ENCODE assay signal across 9 cellular contexts in the genomic region with DNA sequence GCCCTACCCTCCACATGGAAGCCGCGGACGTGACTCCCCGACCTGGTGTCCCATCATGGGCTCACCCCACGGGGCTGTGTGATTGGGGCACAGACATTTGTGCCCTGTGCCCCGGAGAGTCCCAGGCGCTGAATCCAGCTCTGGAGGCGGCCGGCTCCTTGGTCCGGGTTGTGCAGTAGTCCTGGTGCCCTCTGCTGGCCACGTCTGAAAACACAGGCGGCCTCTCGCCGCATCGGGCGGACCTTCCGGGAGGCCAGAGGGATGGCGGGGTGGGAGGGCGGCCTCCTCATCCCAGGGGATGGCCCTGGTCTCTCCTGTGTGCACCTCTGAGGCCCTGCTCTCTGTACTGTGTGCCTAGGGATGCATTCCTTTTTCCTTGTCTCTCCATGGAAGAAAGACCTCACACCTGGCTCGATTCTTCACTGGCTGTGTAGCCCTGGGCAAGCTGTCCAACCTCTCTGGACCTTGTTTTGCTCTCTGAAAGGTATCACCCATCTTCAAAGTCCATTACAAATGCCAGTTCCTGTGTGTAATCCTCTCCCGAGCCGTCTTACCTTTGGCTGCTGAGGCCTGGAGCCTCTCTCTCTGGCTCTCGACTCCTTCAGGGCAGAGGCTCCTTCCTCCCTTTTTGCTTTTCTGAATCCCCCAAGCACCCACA. TPM values are rescaled to one million over a fixed set of nuclear protein-coding genes. Genes with fewer than 3 reads are reported as not detected.
DNase-seq lines count a peak whose midpoint lies in the region; ATAC-seq, FAIRE-seq and TF ChIP-seq lines count a peak whose summit lies in the region.
"Had no signal": no experiment of that assay in that cellular context is flagged by ENCODE, and none has a peak within 500 bp of the region (broad histone marks: within the 10 kb centered on the region; RNA-seq: fewer than 3 reads in every experiment).

No MANE protein-coding gene starts in this region.

- peak; percentile 90 for TF ChIP-seq CTCF in A673 (conservative IDR thresholded peaks at IDR 0.05; ENCODE audit: low read depth, low read length)
- peak; percentile 68 to 93 for TF ChIP-seq CTCF in endothelial cell of umbilical vein (IDR thresholded peaks at IDR 0.05; ENCODE audit: extremely low read depth in 1 of 2, insufficient read depth in 1 of 2, low read depth in 1 of 2, low read length in 2 of 2)
- TF ChIP-seq CTCF in mesothelial cell of epicardium (IDR thresholded peaks at IDR 0.05; ENCODE audit: unreplicated experiment) = peak; percentile 88

- TF ChIP-seq POLR2A in GM12891 (IDR thresholded peaks at IDR 0.05; ENCODE audit: low read depth, low read length) (no peak), endothelial cell of umbilical vein (IDR thresholded peaks at IDR 0.05; ENCODE audit: low read depth, low read length) (no peak)

- FAIRE-seq in GM12891 (lab: Jason Lieb, UNC) (peak; percentile 69), endothelial cell of umbilical vein (lab: Jason Lieb, UNC) (peak; percentile 63)

- H3K4me2 ChIP-seq in endothelial cell of umbilical vein (ENCODE audit: insufficient read depth, low read length) = no peak overlapping the region

- H3K4me1 Mint-ChIP-seq in activated CD4-positive, alpha-beta T cell treated with anti-CD3 and anti-CD28 coated beads, Interleukin-2, amount 10 ng/mL, durations not matched to agents 24 days and 14 days = no peaks in the 10 kb centered on the region
- peaks cover 19% of the 10 kb centered on the region for H3K4me1 Mint-ChIP-seq in mesothelial cell of epicardium

- H3K9me3 ChIP-seq in A673 (ENCODE audit: low read depth, low read length, poor library complexity, severe bottlenecking) = no peaks in the 10 kb centered on the region
- H3K9me3 ChIP-seq in endothelial cell of umbilical vein (replicated peaks; ENCODE audit: control insufficient read depth, insufficient read depth, low read length) = no peaks in the 10 kb centered on the region

- dilution Hi-C loops in endothelial cell of umbilical vein (cut with MboI; ENCODE audit: extremely low pct_ligation_motif_present, low sequenced_read_pairs) = no loop called here

- H3K9me3 Mint-ChIP-seq in activated CD4-positive, alpha-beta T cell treated with anti-CD3 and anti-CD28 coated beads, Interleukin-2, amount 10 ng/mL, durations not matched to agents 24 days and 14 days = no peaks in the 10 kb centered on the region
- no peaks in the 10 kb centered on the region for H3K9me3 Mint-ChIP-seq in mesothelial cell of epicardium
- H3K9me3 Mint-ChIP-seq: naive thymus-derived CD8-positive, alpha-beta T cell had no signal

- H3K4me1 ChIP-seq in A673 (ENCODE audit: insufficient read depth, low read length, poor library complexity, severe bottlenecking) (no peaks in the 10 kb centered on the region), endothelial cell of umbilical vein (ENCODE audit: control insufficient read depth, extremely low read depth, insufficient read depth, low read length) (no peaks in the 10 kb centered on the region)

- H2AFZ ChIP-seq in endothelial cell of umbilical vein (ENCODE audit: low read depth, low read length) = no peak overlapping the region

- H3K36me3 Mint-ChIP-seq in activated CD4-positive, alpha-beta T cell treated with anti-CD3 and anti-CD28 coated beads, Interleukin-2, amount 10 ng/mL, durations not matched to agents 24 days and 14 days (ENCODE audit: low read depth) = no peaks in the 10 kb centered on the region
- no peaks in the 10 kb centered on the region for H3K36me3 Mint-ChIP-seq in mesothelial cell of epicardium
- H3K36me3 Mint-ChIP-seq: naive thymus-derived CD8-positive, alpha-beta T cell had no signal

- H3K27me3 ChIP-seq in A673 (replicated peaks; ENCODE audit: insufficient read depth, low read depth, low read length, poor library complexity) (peaks cover 100% of the 10 kb centered on the region), endothelial cell of umbilical vein (ENCODE audit: control insufficient read depth in 2 of 2, insufficient read depth in 2 of 2, low read length in 2 of 2) (peaks cover 7 to 8% of the 10 kb centered on the region in 2 experiments)

- no peaks in the 10 kb centered on the region for H3K79me2 ChIP-seq in endothelial cell of umbilical vein (ENCODE audit: control insufficient read depth, insufficient read depth, low read length)

- H3K9me1 ChIP-seq in endothelial cell of umbilical vein (replicated peaks; ENCODE audit: control insufficient read depth, extremely low read depth, insufficient read depth, low read length) = no peaks in the 10 kb centered on the region

- no peak overlapping the region for H3K27ac ChIP-seq in A673 (ENCODE audit: low read depth, low read length, poor library complexity, severe bottlenecking)
- H3K27ac ChIP-seq in endothelial cell of umbilical vein (ENCODE audit: insufficient read depth, low read depth, low read length) = no peak overlapping the region
- H3K27ac ChIP-seq in substantia nigra (ENCODE audit: low read depth, low read length, poor library complexity, severe bottlenecking) = no peak overlapping the region

- no peaks in the 10 kb centered on the region for H4K20me1 ChIP-seq in endothelial cell of umbilical vein (replicated peaks; ENCODE audit: control insufficient read depth, extremely low read depth, insufficient read depth, low read length)

- H3K27me3 Mint-ChIP-seq in activated CD4-positive, alpha-beta T cell treated with anti-CD3 and anti-CD28 coated beads, Interleukin-2, amount 10 ng/mL, durations not matched to agents 24 days and 14 days = peaks cover 8% of the 10 kb centered on the region
- H3K27me3 Mint-ChIP-seq in mesothelial cell of epicardium (ENCODE audit: low read depth) = peaks cover 84% of the 10 kb centered on the region

- no peak overlapping the region for H3K9ac ChIP-seq in endothelial cell of umbilical vein (replicated peaks; ENCODE audit: extremely low read depth, insufficient read depth, low read length)

- no peak overlapping the region for H3K27ac Mint-ChIP-seq in activated CD4-positive, alpha-beta T cell treated with anti-CD3 and anti-CD28 coated beads, Interleukin-2, amount 10 ng/mL, durations not matched to agents 24 days and 14 days
- no peak overlapping the region for H3K27ac Mint-ChIP-seq in mesothelial cell of epicardium
- H3K27ac Mint-ChIP-seq: naive thymus-derived CD8-positive, alpha-beta T cell had no signal

- no TSS peak for BruUV-seq in A673 (replicated peaks; lab: Mats Ljungman, UMichigan)
- BruUV-seq in endothelial cell of umbilical vein (replicated peaks; lab: Mats Ljungman, UMichigan) = no TSS peak

- CTCF ChIA-PET in A673 (lab: Charles Lee) (interaction anchor here (0.7 kb wide), 1 partner anchor 454 kb away, joined by 3 read pairs; no protein-coding TSS in a partner anchor), endothelial cell of umbilical vein (lab: Charles Lee) (interaction anchor here (0.7 to 3.8 kb wide), 13 partner anchors 9 to 596 kb away, joined by 3 to 43 read pairs (median 4); no protein-coding TSS in a partner anchor)

- POLR2A ChIA-PET in A673 (lab: Charles Lee; ENCODE audit: low non-redundant PET) = no interaction called here
- POLR2A ChIA-PET in endothelial cell of umbilical vein (lab: Charles Lee) = no interaction called here

- H3K4me3 Mint-ChIP-seq in activated CD4-positive, alpha-beta T cell treated with anti-CD3 and anti-CD28 coated beads, Interleukin-2, amount 10 ng/mL, durations not matched to agents 24 days and 14 days = no peak overlapping the region
- no peak overlapping the region for H3K4me3 Mint-ChIP-seq in mesothelial cell of epicardium
- H3K4me3 Mint-ChIP-seq: naive thymus-derived CD8-positive, alpha-beta T cell had no signal

- ATAC-seq in HG02852 (IDR thresholded peaks at IDR 0.05; ENCODE audit: unreplicated experiment) = peak; percentile 76
- ATAC-seq: naive thymus-derived CD8-positive, alpha-beta T cell had no signal

- intact Hi-C loops in A673 (cut with micrococcal nuclease; ENCODE audit: unreplicated experiment) (loop anchor here (5.0 to 10.0 kb wide), 4 partner anchors 93 to 596 kb away; no protein-coding TSS in a partner anchor), endothelial cell of umbilical vein (cut with micrococcal nuclease) (loop anchor here (1.0 to 2.0 kb wide), 4 partner anchors 93 to 596 kb away; no protein-coding TSS in a partner anchor)
- intact Hi-C loops in activated CD4-positive, alpha-beta T cell treated with anti-CD3 and anti-CD28 coated beads, Interleukin-2, amount 10 ng/mL, durations not matched to agents 24 days and 14 days (cut with micrococcal nuclease) = loop anchor here (2.0 to 10.0 kb wide), 2 partner anchors 151 to 593 kb away; no protein-coding TSS in a partner anchor

- H3K36me3 ChIP-seq in A673 (ENCODE audit: insufficient read depth, low read length, poor library complexity, severe bottlenecking) (no peaks in the 10 kb centered on the region), endothelial cell of umbilical vein (ENCODE audit: control insufficient read depth in 2 of 2, extremely low read depth in 1 of 2, insufficient read depth in 2 of 2, low read length in 2 of 2) (no peaks in the 10 kb centered on the region)

- DNase-seq in A673 (ENCODE audit: low spot score) (peak; percentile 64), GM12891 (ENCODE audit: insufficient read length, low spot score) (peak; percentile 80), NCI-H1092 (lab: John Stamatoyannopoulos, UW) (peak; percentile 42), endothelial cell of umbilical vein (ENCODE audit: low read depth, low spot score) (peak; percentile 44), mesothelial cell of epicardium (ENCODE audit: low spot score in 2 of 2, unreplicated experiment in 2 of 2) (peak; percentile 71 to 92), substantia nigra (lab: John Stamatoyannopoulos, UW) (peak in 46 of 49 donors; percentile 9 to 83 (median 49))
- peak; percentile 83 for DNase-seq in activated CD4-positive, alpha-beta T cell treated with anti-CD3 and anti-CD28 coated beads, Interleukin-2, amount 10 ng/mL, durations not matched to agents 24 days and 14 days

- H3K4me3 ChIP-seq in A673 (ENCODE audit: low read depth, low read length, poor library complexity, severe bottlenecking) (no peak overlapping the region), endothelial cell of umbilical vein (replicated peaks in 1 of 3; ENCODE audit: insufficient read depth in 1 of 3, low read depth in 1 of 3, low read length in 3 of 3) (no peak overlapping the region)

RNA-seq across cellular contexts. Expression of gene CELF4, which starts 27.6 kb away (rescaled TPM):
- total RNA-seq in A673 (2021) (not detected in 2 replicates), endothelial cell of umbilical vein (not detected in 2 replicates), mesothelial cell of epicardium (2.0 to 2.4 TPM (median 2.3 TPM) in 3 replicates)
- not detected for polyA plus RNA-seq in GM12891 (2012; ENCODE audit: low read depth, missing spikeins)
- not detected in 2 replicates for total RNA-seq in activated CD4-positive, alpha-beta T cell treated with anti-CD3 and anti-CD28 coated beads, Interleukin-2, amount 10 ng/mL, durations not matched to agents 24 days and 14 days
- polyA plus RNA-seq in endothelial cell of umbilical vein = not detected in 2 replicates
- polyA plus RNA-seq in endothelial cell of umbilical vein (2011; cell fraction: cytosol; rRNA removed) = not detected in 2 replicates
- polyA plus RNA-seq in endothelial cell of umbilical vein (2011; cell fraction: nucleus; rRNA removed) = not detected in 2 replicates
- polyA plus RNA-seq in endothelial cell of umbilical vein (2012) = not detected in 2 replicates
- polyA minus RNA-seq in endothelial cell of umbilical vein = not detected in 2 replicates
- polyA minus RNA-seq in endothelial cell of umbilical vein (2011; cell fraction: cytosol; rRNA and poly(A)+ RNA removed) = not detected
- not detected in 2 replicates for polyA minus RNA-seq in endothelial cell of umbilical vein (2011; cell fraction: nucleus; rRNA and poly(A)+ RNA removed)
- total RNA-seq: naive thymus-derived CD8-positive, alpha-beta T cell had no signal
